In genomic region chr2:238645095-238645494, GRCh38 we compare ENCODE assay signal across 19 cellular contexts.
DNase-seq lines count a peak whose midpoint lies in the region; ATAC-seq and TF ChIP-seq lines count a peak whose summit lies in the region.
"Had no signal": no experiment of that assay in that cellular context is flagged by ENCODE, and none has a peak within 500 bp of the region (broad histone marks: within the 10 kb centered on the region; RNA-seq: fewer than 3 reads in every experiment).

No MANE protein-coding gene starts in this region.

- H3K27ac ChIP-seq in ACC112 (ENCODE audit: low read depth, low read length) (peak overlapping the region; percentile 94), PC-3 (ENCODE audit: low read length) (peak overlapping the region; percentile 95), esophagus squamous epithelium (peak overlapping the region; percentile 42 to 75 (median 65)), sigmoid colon (peak overlapping the region; percentile 72 to 90 (median 83)), SJCRH30 (no peak overlapping the region)
- H3K27ac ChIP-seq: RWPE1 had no signal

- no peaks in the 10 kb centered on the region for H3K79me2 ChIP-seq in ACC112 (ENCODE audit: control insufficient read depth, insufficient read depth, low read length, unreplicated experiment)
- H3K79me2 ChIP-seq in PC-3 (ENCODE audit: low read length): no peaks in the 10 kb centered on the region

- CTCF ChIA-PET in PC-3 (lab: Charles Lee): interaction anchor here (0.6 kb wide), 1 partner anchor 135 kb away, joined by 3 read pairs; no protein-coding TSS in a partner anchor

- TF ChIP-seq POLR2A in esophagus squamous epithelium (IDR thresholded peaks at IDR 0.05) (no peak), sigmoid colon (IDR thresholded peaks at IDR 0.05) (no peak)

- no peaks in the 10 kb centered on the region for H3F3A ChIP-seq in PC-3 (ENCODE audit: low read length, unreplicated experiment)

- BruUV-seq in PC-3 (replicated peaks; lab: Mats Ljungman, UMichigan): no TSS peak

- H2AFZ ChIP-seq in ACC112 (ENCODE audit: low read length, unreplicated experiment) (peak overlapping the region; percentile 4), PC-3 (ENCODE audit: low read length) (no peak overlapping the region)

- H3K9ac ChIP-seq in PC-3 (ENCODE audit: low read length): peak overlapping the region; percentile 61; the same call in 1 of the 2 replicates

- WGBS in esophagus squamous epithelium, 2 donors: 65 to 85% methylated on average over 5 to 6 of the region's 6 CpGs
- WGBS in sigmoid colon, 2 donors: 84 to 91% methylated on average over 6 of the region's 6 CpGs

- H4K20me1 ChIP-seq in PC-3 (ENCODE audit: low read length): no peaks in the 10 kb centered on the region

- no peaks in the 10 kb centered on the region for H3K9me2 ChIP-seq in PC-3 (replicated peaks; ENCODE audit: low read length)

- H3K4me3 ChIP-seq in ACC112 (ENCODE audit: low read depth, low read length): no peak overlapping the region
- H3K4me3 ChIP-seq in PC-3 (ENCODE audit: low read length): no peak overlapping the region
- no peak overlapping the region for H3K4me3 ChIP-seq in esophagus squamous epithelium
- H3K4me3 ChIP-seq in sigmoid colon: no peak overlapping the region
- no peak overlapping the region for H3K4me3 ChIP-seq in SJCRH30
- H3K4me3 ChIP-seq: lung had no signal

- peaks cover 36% of the 10 kb centered on the region for H3K4me1 ChIP-seq in ACC112 (ENCODE audit: control insufficient read depth, insufficient read depth, low read length, unreplicated experiment)
- peaks cover 35% of the 10 kb centered on the region for H3K4me1 ChIP-seq in PC-3 (ENCODE audit: insufficient read depth, low read length)
- H3K4me1 ChIP-seq in esophagus squamous epithelium: peaks cover 0 to 17% (median 13%) of the 10 kb centered on the region in 3 donors
- peaks cover 0 to 35% (median 30%) of the 10 kb centered on the region in 4 donors for H3K4me1 ChIP-seq in sigmoid colon
- no peaks in the 10 kb centered on the region for H3K4me1 ChIP-seq in SJCRH30

- intact Hi-C loops in PC-3 (cut with micrococcal nuclease) (loop anchor here (5.0 kb wide), 1 partner anchor 37 kb away; no protein-coding TSS in a partner anchor), esophagus squamous epithelium (cut with DNase I) (no loop called here), sigmoid colon (cut with DNase I) (loop anchor here (2.0 kb wide), 1 partner anchor 42 kb away; no protein-coding TSS in a partner anchor)

- ATAC-seq in PC-3: no peak
- no peak for ATAC-seq in GM21786 (IDR thresholded peaks at IDR 0.05; ENCODE audit: unreplicated experiment)
- ATAC-seq in GM21528 (IDR thresholded peaks at IDR 0.05; ENCODE audit: low FRiP score, unreplicated experiment): no peak
- ATAC-seq: activated CD8-positive, alpha-beta T cell treated with anti-CD3 and anti-CD28 coated beads, Interleukin-2, amount 10 ng/mL, durations not matched to agents 7 days and 5 days had no signal

- H3K9me3 ChIP-seq in PC-3 (ENCODE audit: low read length): no peaks in the 10 kb centered on the region
- no peaks in the 10 kb centered on the region for H3K9me3 ChIP-seq in esophagus squamous epithelium
- H3K9me3 ChIP-seq in sigmoid colon: no peaks in the 10 kb centered on the region
- H3K9me3 ChIP-seq in SJCRH30 (replicated peaks): no peaks in the 10 kb centered on the region

- no peak for TF ChIP-seq CTCF in PC-3 (conservative IDR thresholded peaks at IDR 0.05; ENCODE audit: low read depth, low read length)
- no peak for TF ChIP-seq CTCF in esophagus squamous epithelium (IDR thresholded peaks at IDR 0.05)
- TF ChIP-seq CTCF in sigmoid colon (IDR thresholded peaks at IDR 0.05): no peak

- no peak for TF ChIP-seq EP300 in sigmoid colon (IDR thresholded peaks at IDR 0.05)

- H3K4me2 ChIP-seq in PC-3 (ENCODE audit: low read length): peak overlapping the region; percentile 71; the same call in 1 of the 2 replicates

- DNase-seq in PC-3 (no peak), esophagus squamous epithelium (lab: John Stamatoyannopoulos, UW) (no peak), sigmoid colon (no peak), SJCRH30 (no peak), NCI-H748 treated with DMSO at 0.1 percent for 48 hours (lab: John Stamatoyannopoulos, UW) (no peak)
- DNase-seq: activated CD4-positive, CD25-positive, alpha-beta regulatory T cell; activated CD8-positive, alpha-beta T cell treated with anti-CD3 and anti-CD28 coated beads, Interleukin-2, amount 10 ng/mL, durations not matched to agents 7 days and 5 days; activated naive CD4-positive, alpha-beta T cell treated with anti-CD3 and anti-CD28 coated beads, Interleukin-2, amount 10 ng/mL, durations not matched to agents 7 days and 5 days; anterior cingulate cortex; CD4-positive, alpha-beta T cell; DMS153; NCI-H1436 treated with DMSO at 0.1 percent for 48 hours; NCI-H526 treated with DMSO at 0.1 percent for 48 hours; SW 1271 had no signal

- no peaks in the 10 kb centered on the region for H3K36me3 ChIP-seq in ACC112 (ENCODE audit: insufficient read depth, low read length)
- no peaks in the 10 kb centered on the region for H3K36me3 ChIP-seq in PC-3 (ENCODE audit: low read depth, low read length)
- H3K36me3 ChIP-seq in esophagus squamous epithelium: no peaks in the 10 kb centered on the region
- no peaks in the 10 kb centered on the region for H3K36me3 ChIP-seq in sigmoid colon
- H3K36me3 ChIP-seq in SJCRH30: no peaks in the 10 kb centered on the region

- POLR2A ChIA-PET in PC-3 (lab: Charles Lee; ENCODE audit: unreplicated experiment): no interaction called here

- H3K27me3 ChIP-seq in ACC112 (ENCODE audit: insufficient read depth, low read length): no peaks in the 10 kb centered on the region
- H3K27me3 ChIP-seq in PC-3 (ENCODE audit: low read length): no peaks in the 10 kb centered on the region
- H3K27me3 ChIP-seq in esophagus squamous epithelium: no peaks in the 10 kb centered on the region
- H3K27me3 ChIP-seq in sigmoid colon: no peaks in the 10 kb centered on the region
- 0 out of 2 replicates have a peak, but pooled peaks cover 3% of the 10 kb centered on the region for H3K27me3 ChIP-seq in SJCRH30
